4 cellular contexts compared by ENCODE assay signal in the genomic region with DNA sequence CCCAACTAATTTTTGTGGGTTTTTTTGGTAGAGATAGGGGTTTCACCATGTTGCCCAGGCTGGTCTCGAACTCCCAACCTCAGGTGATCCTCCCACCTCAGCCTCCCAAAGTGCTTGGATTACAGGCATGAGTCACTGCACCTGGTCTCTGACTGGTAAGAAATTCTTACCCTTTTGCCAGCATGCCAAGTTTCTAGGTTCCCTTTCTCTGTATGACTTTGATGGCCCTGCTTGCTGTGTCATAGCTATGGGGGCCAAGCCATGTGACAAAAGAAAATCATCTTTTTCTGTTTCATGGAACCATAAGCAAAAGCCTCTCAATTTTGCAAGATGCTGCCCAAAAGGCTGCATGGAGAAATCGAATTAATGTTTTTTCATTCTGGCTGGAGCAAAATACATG. TPM values are rescaled to one million over a fixed set of nuclear protein-coding genes. Genes with fewer than 3 reads are reported as not detected.
"Had no signal": no experiment of that assay in that cellular context is flagged by ENCODE, and none has a peak within 500 bp of the region (broad histone marks: within the 10 kb centered on the region; RNA-seq: fewer than 3 reads in every experiment).

No MANE protein-coding gene starts in this region.

RNA-seq across cellular contexts. Expression of a gene that starts 18.9 kb away (rescaled TPM):
- total RNA-seq: activated CD4-positive, alpha-beta memory T cell treated with anti-CD3 and anti-CD28 coated beads for 36 hours; activated T-cell treated with anti-CD3 and anti-CD28 coated beads, Interleukin-2, amount 50 U/mL, for 4 hours; activated T-helper 17 cell treated with anti-CD3 and anti-CD28 coated beads, Interleukin-2, amount 50 U/mL, for 72 hours; WTC11 had no signal
